8 cellular contexts compared by ENCODE assay signal in genomic region chr3:149812165-149812605, GRCh38. TPM values are rescaled to one million over a fixed set of nuclear protein-coding genes. Genes with fewer than 3 reads are reported as not detected.
DNase-seq lines count a peak whose midpoint lies in the region; ATAC-seq, FAIRE-seq and TF ChIP-seq lines count a peak whose summit lies in the region.

No MANE protein-coding gene starts in this region.

- H3K9me3 Mint-ChIP-seq in activated naive CD4-positive, alpha-beta T cell treated with anti-CD3 and anti-CD28 coated beads, Interleukin-2, amount 50 U/mL, for 72 hours: no peaks in the 10 kb centered on the region

- H3K27me3 ChIP-seq in subcutaneous abdominal adipose tissue (ENCODE audit: control insufficient read depth in 5 of 5, insufficient read depth in 4 of 5, low read length in 5 of 5): no peaks in the 10 kb centered on the region

- DNase-seq in NCI-H1105 treated with DMSO at 0.1 percent for 48 hours (lab: John Stamatoyannopoulos, UW): peak; percentile 56
- DNase-seq in NCI-H1105 (lab: John Stamatoyannopoulos, UW): no peak
- DNase-seq in activated naive CD4-positive, alpha-beta T cell treated with anti-CD3 and anti-CD28 coated beads, Interleukin-2, amount 50 U/mL, for 72 hours (ENCODE audit: low spot score in 2 of 2): no peak
- no peak for DNase-seq in kidney
- no peak for DNase-seq in NCI-H1417 (lab: John Stamatoyannopoulos, UW)

- H3K4me3 ChIP-seq in kidney (ENCODE audit: low read length in 2 of 2): peak overlapping the region; percentile 93 to 98
- H3K4me3 ChIP-seq in subcutaneous abdominal adipose tissue (ENCODE audit: low read depth in 1 of 5, low read length in 5 of 5): peak overlapping the region in 4 of 5 donors; percentile 88 to 94 (median 90)

- no peaks in the 10 kb centered on the region for H3K9me3 ChIP-seq in kidney (ENCODE audit: control insufficient read depth in 1 of 2, low read length in 2 of 2)
- H3K9me3 ChIP-seq in subcutaneous abdominal adipose tissue (ENCODE audit: control insufficient read depth in 5 of 5, low read length in 5 of 5): no peaks in the 10 kb centered on the region

- FAIRE-seq in kidney (lab: Jason Lieb, UNC): no peak

- no peak for TF ChIP-seq CTCF in kidney (IDR thresholded peaks at IDR 0.05; ENCODE audit: borderline replicate concordance, extremely low read depth, insufficient read depth)

- peaks cover 16 to 19% of the 10 kb centered on the region in 2 donors for H3K36me3 Mint-ChIP-seq in activated naive CD4-positive, alpha-beta T cell treated with anti-CD3 and anti-CD28 coated beads, Interleukin-2, amount 50 U/mL, for 72 hours

- H3K9ac ChIP-seq in kidney (ENCODE audit: low read length in 2 of 2) (peak overlapping the region; percentile 86 to 88), subcutaneous abdominal adipose tissue (ENCODE audit: low read length in 5 of 5) (peak overlapping the region; percentile 92 to 97 (median 94))

- H3K27ac Mint-ChIP-seq in activated naive CD4-positive, alpha-beta T cell treated with anti-CD3 and anti-CD28 coated beads, Interleukin-2, amount 50 U/mL, for 72 hours: peak overlapping the region; percentile 98 to 99

- H3K4me1 ChIP-seq in kidney (ENCODE audit: control insufficient read depth in 1 of 2, insufficient read depth in 1 of 2, low read depth in 1 of 2, low read length in 2 of 2) (peaks cover 15 to 22% of the 10 kb centered on the region in 2 donors), subcutaneous abdominal adipose tissue (ENCODE audit: control insufficient read depth in 5 of 5, insufficient read depth in 5 of 5, low read length in 5 of 5) (peaks cover 0 to 38% (median 35%) of the 10 kb centered on the region in 5 donors)

- ATAC-seq in activated naive CD4-positive, alpha-beta T cell treated with anti-CD3 and anti-CD28 coated beads, Interleukin-2, amount 50 U/mL, for 72 hours: no peak
- no peak for ATAC-seq in HG02610 (IDR thresholded peaks at IDR 0.05; ENCODE audit: unreplicated experiment)
- no peak for ATAC-seq in HG03460 (IDR thresholded peaks at IDR 0.05; ENCODE audit: unreplicated experiment)

- no peaks in the 10 kb centered on the region for H3K36me3 ChIP-seq in kidney (ENCODE audit: control insufficient read depth in 1 of 2, insufficient read depth in 2 of 2, low read length in 2 of 2)
- no peaks in the 10 kb centered on the region for H3K36me3 ChIP-seq in subcutaneous abdominal adipose tissue (ENCODE audit: control insufficient read depth in 5 of 5, insufficient read depth in 5 of 5, low read length in 5 of 5)

- intact Hi-C loops in kidney (cut with DNase I): no loop called here

- H3K27ac ChIP-seq in kidney (ENCODE audit: low read depth in 2 of 2, low read length in 2 of 2): peak overlapping the region; percentile 96 to 99
- H3K27ac ChIP-seq in subcutaneous abdominal adipose tissue (ENCODE audit: low read depth, low read length): peak overlapping the region; percentile 99

RNA-seq across cellular contexts. Expression of gene RNF13, which starts 0.8 kb away (rescaled TPM):
- total RNA-seq in activated naive CD4-positive, alpha-beta T cell treated with anti-CD3 and anti-CD28 coated beads, Interleukin-2, amount 50 U/mL, for 72 hours: 10 to 100 TPM; 24.2 to 27.7 TPM
- total RNA-seq in kidney: 87.1 TPM
- 54.1 TPM for polyA plus RNA-seq in kidney (ENCODE audit: insufficient read depth, low read depth, low replicate concordance)

RNA-seq across cellular contexts. Expression of gene ANKUB1, which starts 19.8 kb away (rescaled TPM):
- not detected for total RNA-seq in activated naive CD4-positive, alpha-beta T cell treated with anti-CD3 and anti-CD28 coated beads, Interleukin-2, amount 50 U/mL, for 72 hours
- not detected for total RNA-seq in kidney
- not detected for polyA plus RNA-seq in kidney (ENCODE audit: insufficient read depth, low read depth, low replicate concordance)

RNA-seq across cellular contexts. Expression of gene COMMD2, which starts 59.9 kb away (rescaled TPM):
- 10 to 100 TPM; 24.6 to 25.0 TPM for total RNA-seq in activated naive CD4-positive, alpha-beta T cell treated with anti-CD3 and anti-CD28 coated beads, Interleukin-2, amount 50 U/mL, for 72 hours
- total RNA-seq in kidney: 43.4 TPM
- 17.9 TPM for polyA plus RNA-seq in kidney (ENCODE audit: insufficient read depth, low read depth, low replicate concordance)
